ENCODE assay signal across 1 cellular context in the genomic region with DNA sequence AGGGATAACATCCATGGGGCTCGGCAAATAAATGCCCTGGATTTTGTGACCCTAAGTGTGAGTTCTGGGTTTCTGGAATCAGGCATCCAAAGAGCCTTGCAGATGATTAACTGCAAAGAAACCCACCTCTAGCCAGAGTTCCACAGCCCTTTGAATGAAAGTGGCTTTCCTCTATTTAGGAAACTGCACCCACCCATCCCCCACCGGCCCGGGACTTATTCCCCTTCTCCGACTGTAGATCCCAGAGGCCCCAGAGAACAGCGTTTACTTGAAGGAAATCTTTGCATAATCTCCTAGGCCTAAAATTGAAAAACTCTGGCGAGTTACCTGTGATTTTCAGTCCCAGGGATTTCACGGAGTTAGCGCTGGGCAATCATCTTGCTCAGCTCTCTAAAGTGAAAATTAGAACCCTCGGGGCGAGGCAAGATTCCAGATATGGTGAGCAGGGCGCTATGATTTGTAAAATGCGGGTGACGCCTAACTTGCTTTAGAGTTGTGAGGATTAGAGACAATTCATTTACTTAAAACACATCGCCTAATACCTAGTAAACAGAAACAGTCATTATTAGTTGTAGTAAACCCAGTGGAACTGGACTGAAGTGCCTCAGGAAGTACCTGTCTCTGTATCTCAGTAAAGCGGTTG.
TF ChIP-seq lines count a peak whose summit lies in the region.

No MANE protein-coding gene starts in this region.

TF ChIP-seq in GM23338, 12 proteins besides CTCF, POLR2A, EP300 and RAD21:
- no peak for TF ChIP-seq ZNF462 (CRISPR knock-in tag; IDR thresholded peaks at IDR 0.05)
- no peak for TF ChIP-seq ZNF331 (CRISPR knock-in tag; IDR thresholded peaks at IDR 0.05; ENCODE audit: low read depth)
- TF ChIP-seq POLR2AphosphoS5 (IDR thresholded peaks at IDR 0.05; ENCODE audit: low read depth), result no peak
- TF ChIP-seq NANOG (IDR thresholded peaks at IDR 0.05; ENCODE audit: borderline replicate concordance), result no peak
- no peak for TF ChIP-seq JUNB (IDR thresholded peaks at IDR 0.05; ENCODE audit: unreplicated experiment)
- TF ChIP-seq ETS1 (IDR thresholded peaks at IDR 0.05), result no peak
- peak; percentile 60 for TF ChIP-seq EZH2phosphoT487 (IDR thresholded peaks at IDR 0.05; ENCODE audit: unreplicated experiment)
- peak; percentile 98 for TF ChIP-seq EZH2 (IDR thresholded peaks at IDR 0.05; ENCODE audit: low read depth, unreplicated experiment)
